ENCODE assay signal across 8 cellular contexts in genomic region chr17:2123467-2124251, GRCh38.
A peak's percentile ranks its signal among the peaks of the same experiment; 100 is the strongest.
DNase-seq lines count a peak whose midpoint lies in the region; ATAC-seq, FAIRE-seq and TF ChIP-seq lines count a peak whose summit lies in the region.

No MANE protein-coding gene starts in this region.

- H3K27ac ChIP-seq in fibroblast of lung (ENCODE audit: insufficient read depth, low read length) (peak overlapping the region; percentile 4), parathyroid adenoma (peak overlapping the region; percentile 52)

- ATAC-seq in GM19397 (IDR thresholded peaks at IDR 0.05; ENCODE audit: unreplicated experiment): no peak
- no peak for ATAC-seq in HG03045 (IDR thresholded peaks at IDR 0.05; ENCODE audit: unreplicated experiment)

- H3K79me2 ChIP-seq in fibroblast of lung (ENCODE audit: control insufficient read depth, insufficient read depth, low read length) (no peaks in the 10 kb centered on the region), parathyroid adenoma (peaks cover 2% of the 10 kb centered on the region)

- H3K36me3 ChIP-seq in fibroblast of lung (ENCODE audit: control insufficient read depth, insufficient read depth, low read length) (no peaks in the 10 kb centered on the region), parathyroid adenoma (ENCODE audit: control insufficient read depth, insufficient read depth, low read length) (no peaks in the 10 kb centered on the region)

- H3K9ac ChIP-seq in fibroblast of lung (ENCODE audit: insufficient read depth, low read length) (no peak overlapping the region), parathyroid adenoma (no peak overlapping the region)

- H3K4me3 ChIP-seq in fibroblast of lung (replicated peaks in 1 of 4; ENCODE audit: control extremely low read depth in 1 of 4, insufficient read depth in 1 of 4, low read depth in 3 of 4, low read length in 4 of 4) (no peak overlapping the region), parathyroid adenoma (ENCODE audit: low read depth, low read length) (no peak overlapping the region)

- no peaks in the 10 kb centered on the region for H4K20me1 ChIP-seq in fibroblast of lung (ENCODE audit: control insufficient read depth, extremely low read depth, insufficient read depth, low read length)

- TF ChIP-seq CTCF in GM13976 (IDR thresholded peaks at IDR 0.05; ENCODE audit: borderline replicate concordance, control extremely low read depth, extremely low read depth, insufficient read depth, missing control alignments): no peak
- TF ChIP-seq CTCF in fibroblast of lung (conservative IDR thresholded peaks at IDR 0.05 in 1 of 2, IDR thresholded peaks at IDR 0.05 in 1 of 2; ENCODE audit: low read depth in 1 of 2, low read length in 2 of 2): no peak
- no peak for TF ChIP-seq CTCF in parathyroid adenoma (IDR thresholded peaks at IDR 0.05)
- TF ChIP-seq CTCF in D721Med (IDR thresholded peaks at IDR 0.05; ENCODE audit: insufficient read depth, missing control alignments): no peak

- H3K4me1 ChIP-seq in fibroblast of lung (ENCODE audit: control insufficient read depth, extremely low read depth, insufficient read depth, low read length): peaks cover 12% of the 10 kb centered on the region
- H3K4me1 ChIP-seq in parathyroid adenoma: peaks cover 9% of the 10 kb centered on the region

- H3K4me2 ChIP-seq in fibroblast of lung (ENCODE audit: extremely low read depth, insufficient read depth, low read length) (peak overlapping the region; percentile 47), parathyroid adenoma (ENCODE audit: low read length) (no peak overlapping the region)

- no peaks in the 10 kb centered on the region for H3K9me3 ChIP-seq in fibroblast of lung (ENCODE audit: control insufficient read depth, insufficient read depth, low read depth, low read length)
- H3K9me3 ChIP-seq in parathyroid adenoma (ENCODE audit: control insufficient read depth, low read length): no peaks in the 10 kb centered on the region

- FAIRE-seq in D721Med (lab: Jason Lieb, UNC): no peak

- in situ Hi-C loops in GM13976 (cut with MboI; ENCODE audit: low sequenced_read_pairs, unreplicated experiment): no loop called here

- H2AFZ ChIP-seq in fibroblast of lung (ENCODE audit: low read length) (no peak overlapping the region), parathyroid adenoma (no peak overlapping the region)

- DNase-seq in GM13976 (ENCODE audit: low spot score): peak; percentile 53
- DNase-seq in SKM-1 (lab: John Stamatoyannopoulos, UW; ENCODE audit: unreplicated experiment): peak; percentile 37
- DNase-seq in fibroblast of lung (ENCODE audit: low read depth in 2 of 2): peak in 1 of 2 donors; percentile 65
- DNase-seq in D721Med (ENCODE audit: insufficient read length, low spot score): no peak
- no peak for DNase-seq in A172 (ENCODE audit: low spot score)

- H3K27me3 ChIP-seq in fibroblast of lung (ENCODE audit: control insufficient read depth, insufficient read depth, low read length) (no peaks in the 10 kb centered on the region), parathyroid adenoma (ENCODE audit: control insufficient read depth, insufficient read depth, low read length) (no peaks in the 10 kb centered on the region)

Comparison
In these comparisons a context has a peak if more than half of its experiments do, and no peak if none do; other contexts are left out.
1. DNase-seq: peak in GM13976 (single experiment) and SKM-1 (single experiment); none in D721Med (single experiment) and A172 (single experiment).